In genomic region chr11:7775689-7776088, GRCh38 we compare ENCODE assay signal across 1 cellular context.
TF ChIP-seq lines count a peak whose summit lies in the region.

No MANE protein-coding gene starts in this region.

TF ChIP-seq in HCT116, 20 proteins besides CTCF, POLR2A, EP300 and RAD21 (continued from another document):
- TF ChIP-seq, protein P1, sequence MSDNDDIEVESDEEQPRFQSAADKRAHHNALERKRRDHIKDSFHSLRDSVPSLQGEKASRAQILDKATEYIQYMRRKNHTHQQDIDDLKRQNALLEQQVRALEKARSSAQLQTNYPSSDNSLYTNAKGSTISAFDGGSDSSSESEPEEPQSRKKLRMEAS (IDR thresholded peaks at IDR 0.05): no peak
- TF ChIP-seq ATF3 (IDR thresholded peaks at IDR 0.05) (no peak), TCF7L2 (IDR thresholded peaks at IDR 0.05; ENCODE audit: borderline replicate concordance, extremely low read depth, insufficient read depth, insufficient read length) (no peak), JUND (IDR thresholded peaks at IDR 0.05) (no peak), EZH2phosphoT487 (IDR thresholded peaks at IDR 0.05; ENCODE audit: borderline replicate concordance) (no peak)
